15 cellular contexts compared by ENCODE assay signal in the genomic region with DNA sequence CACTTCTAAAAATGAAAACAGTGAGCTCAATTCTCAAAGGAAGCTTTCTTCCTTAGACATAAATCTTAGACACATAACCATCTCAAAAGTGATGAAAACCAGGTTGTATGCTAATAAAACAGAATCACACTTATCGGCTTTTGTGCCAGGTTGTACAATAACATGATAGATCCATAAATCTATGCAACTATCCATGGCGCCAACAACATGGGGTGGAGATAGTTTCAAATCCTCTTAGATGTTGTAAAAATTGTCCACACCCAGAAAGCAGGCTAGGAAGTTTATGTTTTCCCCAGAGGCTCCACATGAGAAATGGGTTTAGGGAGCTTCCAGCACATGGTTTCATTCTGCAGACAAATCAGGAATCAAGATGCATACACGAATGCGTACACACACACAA.
"Had no signal": no experiment of that assay in that cellular context is flagged by ENCODE, and none has a peak within 500 bp of the region (broad histone marks: within the 10 kb centered on the region; RNA-seq: fewer than 3 reads in every experiment).

No MANE protein-coding gene starts in this region.

- H3K9me3 ChIP-seq: breast epithelium, left lung, ovary, testis had no signal

- ATAC-seq: foreskin keratinocyte, left lung had no signal

- H3K27me3 Mint-ChIP-seq: activated naive CD8-positive, alpha-beta T cell; memory B cell had no signal

- H3K27ac ChIP-seq: breast epithelium, foreskin keratinocyte, left lung, neural progenitor cell, ovary, testis had no signal

- H3K9me3 Mint-ChIP-seq: memory B cell had no signal

- H3K4me3 ChIP-seq: breast epithelium, left lung, neural progenitor cell, ovary, testis had no signal

- H3K27ac Mint-ChIP-seq: neural progenitor cell had no signal

- H3K27me3 ChIP-seq: foreskin keratinocyte, left lung, neural progenitor cell, ovary, testis had no signal

- H3K36me3 ChIP-seq: breast epithelium, left lung, neural progenitor cell, ovary had no signal

- DNase-seq: activated CD4-positive, alpha-beta T cell treated with anti-CD3 and anti-CD28 coated beads, Interleukin-2, amount 50 U/mL, for 48 hours; activated CD4-positive, CD25-positive, alpha-beta regulatory T cell; activated CD8-positive, alpha-beta memory T cell treated with anti-CD3 and anti-CD28 coated beads, Interleukin-2, amount 50 U/mL, for 48 hours; activated effector memory CD4-positive, alpha-beta T cell treated with Interleukin-2 at 50 U/mL for 16 hours; amygdala; foreskin keratinocyte; left lung; ovary; stimulated activated CD4-positive, alpha-beta T cell treated with anti-CD3 and anti-CD28 coated beads, Interleukin-2, amount 100 ng/mL, for 48 hours; stimulated activated naive CD4-positive, alpha-beta T cell treated with Interleukin-2 at 50 U/mL for 16 hours; testis had no signal

- H3K4me3 Mint-ChIP-seq: activated naive CD8-positive, alpha-beta T cell; memory B cell; neural progenitor cell had no signal

- H3K36me3 Mint-ChIP-seq: neural progenitor cell had no signal

- H3K4me1 ChIP-seq: breast epithelium, neural progenitor cell, testis had no signal
